In genomic region chr17:39199986-39200879, GRCh38 we compare ENCODE assay signal across 8 cellular contexts. TPM values are rescaled to one million over a fixed set of nuclear protein-coding genes. Genes with fewer than 3 reads are reported as not detected.
DNase-seq lines count a peak whose midpoint lies in the region; ATAC-seq, FAIRE-seq and TF ChIP-seq lines count a peak whose summit lies in the region.

Gene RPL19 (plus strand): TSS chr17:39200283. CDS start chr17:39200345, 62 bp downstream.

- peak within 1 kb of the TSS; percentile 90 to 97 (median 91) for H3K4me3 Mint-ChIP-seq in nephron

- H2AFZ ChIP-seq in MM.1S (ENCODE audit: low read length): peak within 1 kb of the TSS; percentile 81

- peak; percentile 93 for TF ChIP-seq POLR2A in H54 (IDR thresholded peaks at IDR 0.05; ENCODE audit: low read depth, low read length)

- H3K36me3 Mint-ChIP-seq in nephron (ENCODE audit: low read depth): peaks cover 47% of the 10 kb centered on the region

- no peak for FAIRE-seq in H54 (lab: Jason Lieb, UNC)

- peaks cover 11% of the 10 kb centered on the region for H4K20me1 ChIP-seq in MM.1S (ENCODE audit: insufficient read depth, low read length)

- peak within 1 kb of the TSS; percentile 99 for H3K9ac ChIP-seq in MM.1S (ENCODE audit: low read length)

- peak within 1 kb of the TSS; percentile 89 for H3K27ac ChIP-seq in MM.1S (ENCODE audit: low read length)

- peaks cover 42% of the 10 kb centered on the region for H3K79me2 ChIP-seq in MM.1S (ENCODE audit: low read length)

- peak within 1 kb of the TSS; percentile 94 for H3K4me3 ChIP-seq in MM.1S (ENCODE audit: low read length)
- peak within 1 kb of the TSS; percentile 96 for H3K4me3 ChIP-seq in fibroblast of the aortic adventitia (ENCODE audit: low read depth, low read length)

- peaks cover 19% of the 10 kb centered on the region for H3K36me3 ChIP-seq in MM.1S (replicated peaks; ENCODE audit: insufficient read depth, low read length)

- H3K27me3 Mint-ChIP-seq in nephron (ENCODE audit: low read depth): no peaks in the 10 kb centered on the region

- peaks cover 72% of the 10 kb centered on the region for H3F3A ChIP-seq in MM.1S (ENCODE audit: insufficient read depth, low read length)

- H3K4me1 ChIP-seq in MM.1S (ENCODE audit: low read length): peaks cover 17% of the 10 kb centered on the region

- DNase-seq in EH (ENCODE audit: low read depth) (peak; percentile 93), H54 (ENCODE audit: insufficient read length, low spot score) (peak; percentile 84), MM.1S (peak; percentile 96), SHP77 treated with DMSO at 0.1 percent for 48 hours (lab: John Stamatoyannopoulos, UW) (peak; percentile 84), fibroblast of the aortic adventitia (ENCODE audit: low read depth) (peak; percentile 98)
- DNase-seq in activated effector memory CD4-positive, alpha-beta T cell treated with Interleukin-2 at 50 U/mL for 16 hours: peak; percentile 77
- peak; percentile 88 for DNase-seq in stimulated activated naive CD8-positive, alpha-beta T cell treated with anti-CD3 and anti-CD28 coated beads, Interleukin-15, Interleukin-2, amounts not matched to agents 100 U/mL and 50 U/mL, for 24 hours

- H3K4me2 ChIP-seq in MM.1S (ENCODE audit: low read depth, low read length): peak within 1 kb of the TSS; percentile 91

- no peak for TF ChIP-seq CTCF in MM.1S (IDR thresholded peaks at IDR 0.05; ENCODE audit: low read length)
- no peak for TF ChIP-seq CTCF in fibroblast of the aortic adventitia (IDR thresholded peaks at IDR 0.05; ENCODE audit: insufficient read depth, low read length)
- TF ChIP-seq CTCF in nephron (IDR thresholded peaks at IDR 0.05; ENCODE audit: unreplicated experiment in 3 of 3): no peak

- peak within 1 kb of the TSS; percentile 99 to 100 (median 100) for H3K27ac Mint-ChIP-seq in nephron

- peaks cover 27% of the 10 kb centered on the region for H3K4me1 Mint-ChIP-seq in nephron

- no peaks in the 10 kb centered on the region for H3K9me2 ChIP-seq in MM.1S (replicated peaks; ENCODE audit: insufficient read depth, low read length)

- H3K27me3 ChIP-seq in MM.1S (replicated peaks; ENCODE audit: insufficient read depth, low read length): no peaks in the 10 kb centered on the region

- H3K9me3 ChIP-seq in MM.1S (replicated peaks; ENCODE audit: insufficient read depth, low read length): no peaks in the 10 kb centered on the region

- peak; percentile 55 for ATAC-seq in stimulated activated naive CD8-positive, alpha-beta T cell treated with anti-CD3 and anti-CD28 coated beads, Interleukin-15, Interleukin-2, amounts not matched to agents 100 U/mL and 50 U/mL, for 24 hours

- H3K9me3 Mint-ChIP-seq in nephron: no peaks in the 10 kb centered on the region

RNA-seq across cellular contexts. Expression of gene RPL19, which starts in this region (rescaled TPM):
- total RNA-seq in fibroblast of the aortic adventitia (ENCODE audit: low replicate concordance): 944 and 2,108 TPM in 2 replicates

Comparison
In these comparisons a context has a peak if more than half of its experiments do, and no peak if none do; other contexts are left out.
1. Peak in every context shown above with its lines: DNase-seq, ATAC-seq, H3K4me3 ChIP-seq and H3K27ac ChIP-seq.